In genomic region chr10:5606864-5607263, GRCh38 we compare ENCODE assay signal across 2 cellular contexts.
TF ChIP-seq lines count a peak whose summit lies in the region.

No MANE protein-coding gene starts in this region.

TF ChIP-seq in SK-N-SH, 30 proteins besides CTCF, POLR2A, EP300 and RAD21 (continued from another document):
- no peak for TF ChIP-seq USF1 (IDR thresholded peaks at IDR 0.05; ENCODE audit: borderline replicate concordance, low read depth)
- TF ChIP-seq REST (IDR thresholded peaks at IDR 0.05; ENCODE audit: low read depth, low read length) = no peak
- no peak for TF ChIP-seq GATA2 (CRISPR knock-in tag; IDR thresholded peaks at IDR 0.05)

TF ChIP-seq in SK-N-SH treated with all-trans-retinoic acid at 6 μM for 48 hours, 23 proteins besides CTCF, POLR2A, EP300 and RAD21 (continued from another document):
- TF ChIP-seq CSRNP3 (CRISPR knock-in tag; IDR thresholded peaks at IDR 0.05) = no peak
- TF ChIP-seq TCF4 (CRISPR knock-in tag; IDR thresholded peaks at IDR 0.05; ENCODE audit: borderline replicate concordance) = no peak
- no peak for TF ChIP-seq ISL1 (CRISPR knock-in tag; IDR thresholded peaks at IDR 0.05)
